In genomic region chr17:50440838-50441829, GRCh38 we compare ENCODE assay signal across 28 cellular contexts. TPM values are rescaled to one million over a fixed set of nuclear protein-coding genes. Genes with fewer than 3 reads are reported as not detected.
DNase-seq lines count a peak whose midpoint lies in the region; FAIRE-seq and TF ChIP-seq lines count a peak whose summit lies in the region.
"Had no signal": no experiment of that assay in that cellular context is flagged by ENCODE, and none has a peak within 500 bp of the region (broad histone marks: within the 10 kb centered on the region; RNA-seq: fewer than 3 reads in every experiment).

No MANE protein-coding gene starts in this region.

- CTCF ChIA-PET in RWPE1 (lab: Yijun Ruan, JAX): interaction anchor here (1.1 kb wide), 1 partner anchor 13 kb away, joined by 4 read pairs; no protein-coding TSS in a partner anchor

- TF ChIP-seq CTCF in RWPE1 (conservative IDR thresholded peaks at IDR 0.05; ENCODE audit: low read depth) (no peak), kidney (IDR thresholded peaks at IDR 0.05; ENCODE audit: borderline replicate concordance, extremely low read depth, insufficient read depth) (no peak), neural progenitor cell (IDR thresholded peaks at IDR 0.05) (no peak), transverse colon (IDR thresholded peaks at IDR 0.05) (no peak)

- FAIRE-seq in kidney (lab: Jason Lieb, UNC): no peak
- FAIRE-seq: GM19239, TTC549 had no signal

- H3K27me3 Mint-ChIP-seq in neural progenitor cell (ENCODE audit: insufficient read depth, low read depth): no peaks in the 10 kb centered on the region
- H3K27me3 Mint-ChIP-seq: brain; CD4-positive, alpha-beta T cell; effector memory CD8-positive, alpha-beta T cell; stimulated activated naive B cell treated with anti-CD40 and anti-IgM and Interleukin-4, amounts not matched to agents 10 μg/mL and 1 μg/mL and 100 μg/mL, for 72 hours had no signal

- H3K4me1 ChIP-seq in kidney (ENCODE audit: control insufficient read depth in 1 of 2, insufficient read depth in 1 of 2, low read depth in 1 of 2, low read length in 2 of 2): peaks cover 10 to 18% of the 10 kb centered on the region in 2 donors
- no peaks in the 10 kb centered on the region for H3K4me1 ChIP-seq in neural progenitor cell
- H3K4me1 ChIP-seq in transverse colon: peaks cover 14 to 45% (median 31%) of the 10 kb centered on the region in 4 donors
- H3K4me1 ChIP-seq: SJCRH30 had no signal

- no peak overlapping the region for H2AFZ ChIP-seq in neural progenitor cell (replicated peaks)

- in situ Hi-C loops in transverse colon (cut with MboI; ENCODE audit: low pct_ligation_motif_present in 1 of 4, low pct_unique_long_range_greater_than_20kb in 1 of 4, low sequenced_read_pairs in 3 of 4): no loop called here

- no peak for DNase-seq in RWPE1 (ENCODE audit: low spot score)
- no peak for DNase-seq in kidney
- DNase-seq in neural progenitor cell (ENCODE audit: low spot score): no peak
- no peak for DNase-seq in transverse colon
- DNase-seq in activated naive CD4-positive, alpha-beta T cell treated with anti-CD3 and anti-CD28 coated beads, Interleukin-2, amount 50 U/mL, for 16 hours: no peak
- no peak for DNase-seq in medulla oblongata (ENCODE audit: extremely low spot score)
- DNase-seq in AG08395 (ENCODE audit: low spot score): no peak
- no peak for DNase-seq in stimulated activated naive CD4-positive, alpha-beta T cell (lab: John Stamatoyannopoulos, UW)
- DNase-seq: activated CD8-positive, alpha-beta memory T cell treated with anti-CD3 and anti-CD28 coated beads for 24 hours; activated gamma-delta T cell treated with Interleukin-2 at 50 U/mL for 16 hours; activated T-cell treated with anti-CD3 and anti-CD28 coated beads, Interleukin-2, amount 50 U/mL, for 1 hour; CD4-positive, alpha-beta T cell; effector memory CD8-positive, alpha-beta T cell; foreskin melanocyte; hippocampal formation; immature natural killer cell; left ventricle myocardium superior; NCI-H446 treated with DMSO at 0.1 percent for 48 hours; retina; SJCRH30; stimulated activated CD4-positive, alpha-beta T cell treated with anti-CD3 and anti-CD28 coated beads, Interleukin-4, amount 100 ng/mL, for 24 hours; stimulated activated naive B cell treated with anti-CD40 and anti-IgM and Interleukin-4, amounts not matched to agents 10 μg/mL and 1 μg/mL and 100 μg/mL, for 72 hours; tibial artery had no signal

- intact Hi-C loops in kidney (cut with DNase I) (no loop called here), transverse colon (cut with DNase I; ENCODE audit: low total_unique reads) (no loop called here)

- H3K27ac ChIP-seq in RWPE1 (peak overlapping the region; percentile 30), kidney (ENCODE audit: low read depth in 2 of 2, low read length in 2 of 2) (peak overlapping the region; percentile 49 to 68), neural progenitor cell (no peak overlapping the region), transverse colon (peak overlapping the region; percentile 71 to 77 (median 75))
- H3K27ac ChIP-seq: esophagus muscularis mucosa, neutrophil, SJCRH30, tibial artery had no signal

- no peaks in the 10 kb centered on the region for H3K79me2 ChIP-seq in neural progenitor cell (ENCODE audit: low read depth)

- H3K9me3 ChIP-seq in kidney (ENCODE audit: control insufficient read depth in 1 of 2, low read length in 2 of 2) (no peaks in the 10 kb centered on the region), neural progenitor cell (ENCODE audit: low read depth) (no peaks in the 10 kb centered on the region), transverse colon (no peaks in the 10 kb centered on the region)
- H3K9me3 ChIP-seq: esophagus muscularis mucosa, neutrophil, SJCRH30, tibial artery had no signal

- no peak overlapping the region for H3K4me2 ChIP-seq in neural progenitor cell

- H3K27me3 ChIP-seq in neural progenitor cell (no peaks in the 10 kb centered on the region), transverse colon (no peaks in the 10 kb centered on the region)
- H3K27me3 ChIP-seq: esophagus muscularis mucosa, neutrophil, SJCRH30, tibial artery had no signal

- no peak for TF ChIP-seq POLR2A in transverse colon (IDR thresholded peaks at IDR 0.05)

- no peak overlapping the region for H3K4me3 ChIP-seq in kidney (ENCODE audit: low read length in 2 of 2)
- H3K4me3 ChIP-seq in neural progenitor cell: no peak overlapping the region
- no peak overlapping the region for H3K4me3 ChIP-seq in transverse colon
- H3K4me3 ChIP-seq: esophagus muscularis mucosa, SJCRH30, tibial artery had no signal

- H3F3A ChIP-seq in neural progenitor cell (ENCODE audit: low read depth): no peaks in the 10 kb centered on the region

- H3K36me3 Mint-ChIP-seq in neural progenitor cell: peaks cover 2% of the 10 kb centered on the region
- H3K36me3 Mint-ChIP-seq: brain had no signal

- POLR2A ChIA-PET in RWPE1 (lab: Yijun Ruan, JAX; ENCODE audit: low non-redundant PET): no interaction called here

- H3K9me3 Mint-ChIP-seq in neural progenitor cell: no peaks in the 10 kb centered on the region
- H3K9me3 Mint-ChIP-seq: brain; CD4-positive, alpha-beta T cell; effector memory CD8-positive, alpha-beta T cell; immature natural killer cell; stimulated activated naive B cell treated with anti-CD40 and anti-IgM and Interleukin-4, amounts not matched to agents 10 μg/mL and 1 μg/mL and 100 μg/mL, for 72 hours had no signal

- no peak overlapping the region for H3K4me3 Mint-ChIP-seq in neural progenitor cell
- H3K4me3 Mint-ChIP-seq: brain; CD4-positive, alpha-beta T cell; effector memory CD8-positive, alpha-beta T cell; immature natural killer cell; stimulated activated naive B cell treated with anti-CD40 and anti-IgM and Interleukin-4, amounts not matched to agents 10 μg/mL and 1 μg/mL and 100 μg/mL, for 72 hours had no signal

- WGBS in transverse colon (ENCODE audit: low coverage in 1 of 2), 2 donors: 53 to 81% methylated on average over 2 to 10 of the region's 10 CpGs

- H3K27ac Mint-ChIP-seq in neural progenitor cell: peak overlapping the region; percentile 88
- H3K27ac Mint-ChIP-seq: CD4-positive, alpha-beta T cell; effector memory CD8-positive, alpha-beta T cell; immature natural killer cell; stimulated activated naive B cell treated with anti-CD40 and anti-IgM and Interleukin-4, amounts not matched to agents 10 μg/mL and 1 μg/mL and 100 μg/mL, for 72 hours had no signal

- H3K9ac ChIP-seq in kidney (ENCODE audit: low read length in 2 of 2) (peak overlapping the region in 1 of 2 donors; percentile 16), neural progenitor cell (no peak overlapping the region)

- H4K20me1 ChIP-seq in neural progenitor cell (ENCODE audit: low read depth): no peaks in the 10 kb centered on the region

- peaks cover 0 to 3% of the 10 kb centered on the region in 2 donors for H3K36me3 ChIP-seq in kidney (ENCODE audit: control insufficient read depth in 1 of 2, insufficient read depth in 2 of 2, low read length in 2 of 2)
- H3K36me3 ChIP-seq in neural progenitor cell: no peaks in the 10 kb centered on the region
- H3K36me3 ChIP-seq in transverse colon: no peaks in the 10 kb centered on the region
- H3K36me3 ChIP-seq: esophagus muscularis mucosa, neutrophil, SJCRH30, tibial artery had no signal

- TF ChIP-seq EP300 in transverse colon (IDR thresholded peaks at IDR 0.05; ENCODE audit: low read depth): no peak

- H3K4me1 Mint-ChIP-seq in neural progenitor cell: peaks cover 2% of the 10 kb centered on the region
- H3K4me1 Mint-ChIP-seq: immature natural killer cell; stimulated activated naive B cell treated with anti-CD40 and anti-IgM and Interleukin-4, amounts not matched to agents 10 μg/mL and 1 μg/mL and 100 μg/mL, for 72 hours had no signal

RNA-seq across cellular contexts. Expression of gene ACSF2, which starts 15.1 kb away (rescaled TPM):
- total RNA-seq in kidney (44.4 TPM), neural progenitor cell (ENCODE audit: low replicate concordance) (15.2 and 28.8 TPM in 2 replicates), transverse colon (100 to 1,000 TPM; 165 to 460 (median 190) TPM)
- polyA plus RNA-seq in kidney (ENCODE audit: insufficient read depth, low read depth, low replicate concordance): 404 TPM

RNA-seq across cellular contexts. Expression of gene CHAD, which starts 27.5 kb away (rescaled TPM):
- total RNA-seq in kidney: 0.22 TPM
- 0.43 TPM for polyA plus RNA-seq in kidney (ENCODE audit: insufficient read depth, low read depth, low replicate concordance)
- total RNA-seq in neural progenitor cell (ENCODE audit: low replicate concordance): not detected in 2 replicates
- total RNA-seq in transverse colon: 10 to 100 TPM in 3 of 4 donors, 1 to 10 TPM in 1; 9.6 to 59.8 (median 19.7) TPM
- total RNA-seq: CD4-positive, alpha-beta T cell; esophagus muscularis mucosa; SJCRH30 had no signal
- polyA plus RNA-seq: immature natural killer cell had no signal

RNA-seq across cellular contexts. Expression of gene RSAD1, which starts 37.5 kb away (rescaled TPM):
- total RNA-seq in kidney (38.9 TPM), neural progenitor cell (ENCODE audit: low replicate concordance) (9.7 and 12.9 TPM in 2 replicates), transverse colon (10 to 100 TPM; 19.1 to 35.6 (median 28.2) TPM)
- polyA plus RNA-seq in kidney (ENCODE audit: insufficient read depth, low read depth, low replicate concordance): 39.9 TPM

RNA-seq across cellular contexts. Expression of gene LRRC59, which starts 43.8 kb away (rescaled TPM):
- total RNA-seq in kidney (61.7 TPM), neural progenitor cell (ENCODE audit: low replicate concordance) (57.0 and 63.8 TPM in 2 replicates), transverse colon (10 to 100 TPM; 45.0 to 96.9 (median 64.4) TPM)
- 37.0 TPM for polyA plus RNA-seq in kidney (ENCODE audit: insufficient read depth, low read depth, low replicate concordance)
